Comparison of ENCODE assay signal across 14 cellular contexts in the genomic region with DNA sequence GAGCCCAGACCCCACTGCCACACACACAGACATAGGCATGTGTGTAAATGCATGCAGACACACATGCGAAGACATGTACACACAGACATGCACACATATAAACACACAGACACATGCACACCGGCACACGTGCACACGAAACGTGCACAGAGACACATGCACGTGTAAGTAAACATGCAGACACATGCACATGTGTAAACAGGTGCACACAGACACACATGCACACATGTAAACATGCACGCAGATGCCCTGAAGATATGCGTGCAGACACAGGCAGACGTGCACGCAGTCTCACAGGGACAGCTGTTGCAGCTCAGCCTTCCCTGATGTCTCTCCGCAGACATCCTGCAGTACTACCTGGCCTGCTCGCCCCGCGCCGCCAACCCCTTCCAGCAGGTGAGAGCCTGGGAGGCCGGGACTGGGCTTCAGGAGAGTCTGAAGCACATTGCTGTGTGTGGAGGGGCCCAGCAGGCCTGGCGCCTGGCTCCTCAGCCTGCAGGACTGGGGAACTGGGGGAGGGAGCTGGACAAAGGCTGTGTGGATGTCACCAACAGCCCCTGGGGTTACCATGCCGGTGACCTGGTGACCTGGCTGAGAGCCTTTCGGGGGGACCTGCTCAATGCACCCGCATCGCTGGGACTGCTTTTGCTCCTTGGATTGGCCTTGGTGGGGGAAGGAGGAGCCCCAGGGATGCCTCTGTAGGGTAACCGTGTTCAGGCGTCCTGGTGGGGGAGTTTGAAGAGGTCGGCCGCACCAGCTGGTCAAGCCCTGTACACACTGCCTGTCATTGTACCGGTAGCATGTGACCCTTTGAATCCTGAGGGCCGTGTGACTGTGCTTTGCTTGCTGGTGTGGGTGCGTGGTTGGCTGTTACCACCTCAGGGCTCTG. TPM values are rescaled to one million over a fixed set of nuclear protein-coding genes. Genes with fewer than 3 reads are reported as not detected.
DNase-seq lines count a peak whose midpoint lies in the region; ATAC-seq, FAIRE-seq and TF ChIP-seq lines count a peak whose summit lies in the region.
"Had no signal": no experiment of that assay in that cellular context is flagged by ENCODE, and none has a peak within 500 bp of the region (broad histone marks: within the 10 kb centered on the region; RNA-seq: fewer than 3 reads in every experiment).

No MANE protein-coding gene starts in this region.

- no peak for DNase-seq in HTR-8/SVneo (ENCODE audit: insufficient read length, low spot score)
- no peak for DNase-seq in WTC11 (ENCODE audit: low spot score)
- peak; percentile 86 for DNase-seq in foreskin melanocyte
- no peak for DNase-seq in urothelium cell line (ENCODE audit: low spot score)
- no peak for DNase-seq in natural killer cell treated with Interleukin-12 subunit alpha and Interleukin-12 subunit beta and Interleukin-15 and Interleukin-18, amount 100 ng/mL, for 72 hours (ENCODE audit: low spot score)
- DNase-seq in NCI-H2029 (lab: John Stamatoyannopoulos, UW) = no peak
- no peak for DNase-seq in UCSD-AML1 (lab: John Stamatoyannopoulos, UW; ENCODE audit: unreplicated experiment)
- DNase-seq: DMS 273 treated with DMSO at 0.1 percent for 48 hours, NCI-H1105, NCI-H187 treated with DMSO at 0.1 percent for 48 hours, NCI-H2171, Right ventricle myocardium superior had no signal

- POLR2A ChIA-PET in WTC11 (lab: Charles Lee) = no interaction called here

- peaks cover 31% of the 10 kb centered on the region for H3K36me3 Mint-ChIP-seq in WTC11
- H3K36me3 Mint-ChIP-seq in natural killer cell treated with Interleukin-12 subunit alpha and Interleukin-12 subunit beta and Interleukin-15 and Interleukin-18, amount 100 ng/mL, for 72 hours = peaks cover 2% of the 10 kb centered on the region

- peak overlapping the region; percentile 11; the same call in 1 of the 2 replicates for H3K27ac Mint-ChIP-seq in WTC11
- H3K27ac Mint-ChIP-seq in natural killer cell treated with Interleukin-12 subunit alpha and Interleukin-12 subunit beta and Interleukin-15 and Interleukin-18, amount 100 ng/mL, for 72 hours = no peak overlapping the region

- no peak for TF ChIP-seq CTCF in WTC11 (IDR thresholded peaks at IDR 0.05)

- CTCF ChIA-PET in WTC11 (lab: Charles Lee) = interaction anchor here (0.6 to 2.2 kb wide), 16 partner anchors 10 to 221 kb away, joined by 3 to 16 read pairs (median 4); partner anchors contain the start of gene BRAT1

- no peaks in the 10 kb centered on the region for H3K9me3 Mint-ChIP-seq in WTC11
- no peaks in the 10 kb centered on the region for H3K9me3 Mint-ChIP-seq in natural killer cell treated with Interleukin-12 subunit alpha and Interleukin-12 subunit beta and Interleukin-15 and Interleukin-18, amount 100 ng/mL, for 72 hours

- peak; percentile 16; the same call in 1 of the 2 replicates for ATAC-seq in WTC11
- no peak for ATAC-seq in natural killer cell treated with Interleukin-12 subunit alpha and Interleukin-12 subunit beta and Interleukin-15 and Interleukin-18, amount 100 ng/mL, for 72 hours

- H3K27me3 Mint-ChIP-seq in WTC11 (ENCODE audit: low read depth) = no peaks in the 10 kb centered on the region
- no peaks in the 10 kb centered on the region for H3K27me3 Mint-ChIP-seq in natural killer cell treated with Interleukin-12 subunit alpha and Interleukin-12 subunit beta and Interleukin-15 and Interleukin-18, amount 100 ng/mL, for 72 hours

- no peaks in the 10 kb centered on the region for H3K4me1 Mint-ChIP-seq in WTC11
- peaks cover 2 to 3% of the 10 kb centered on the region in 2 donors for H3K4me1 Mint-ChIP-seq in natural killer cell treated with Interleukin-12 subunit alpha and Interleukin-12 subunit beta and Interleukin-15 and Interleukin-18, amount 100 ng/mL, for 72 hours (ENCODE audit: low read depth in 2 of 2)

- FAIRE-seq in HTR-8/SVneo (lab: Jason Lieb, UNC) = peak; percentile 96
- FAIRE-seq in urothelium cell line (lab: Jason Lieb, UNC) = peak; percentile 99

- H3K4me3 Mint-ChIP-seq in WTC11 = no peak overlapping the region
- H3K4me3 Mint-ChIP-seq in natural killer cell treated with Interleukin-12 subunit alpha and Interleukin-12 subunit beta and Interleukin-15 and Interleukin-18, amount 100 ng/mL, for 72 hours = no peak overlapping the region

TF ChIP-seq in WTC11, 78 proteins besides CTCF, POLR2A, EP300 and RAD21:
- no peak for TF ChIP-seq OVOL2 (CRISPR knock-in tag; IDR thresholded peaks at IDR 0.05; ENCODE audit: borderline replicate concordance)
- no peak for TF ChIP-seq KAT7 (CRISPR knock-in tag; IDR thresholded peaks at IDR 0.05; ENCODE audit: borderline replicate concordance)
- no peak for TF ChIP-seq NFYB (CRISPR knock-in tag; conservative IDR thresholded peaks at IDR 0.05; ENCODE audit: low read depth)
- TF ChIP-seq SMAD4 (CRISPR knock-in tag; IDR thresholded peaks at IDR 0.05) = no peak
- TF ChIP-seq SMAD3 (CRISPR knock-in tag; IDR thresholded peaks at IDR 0.05; ENCODE audit: borderline replicate concordance) = no peak

RNA-seq across cellular contexts. Expression of gene TTYH3, which starts 20.3 kb away (rescaled TPM):
- total RNA-seq in WTC11 (2021) = 178 to 190 TPM (median 181 TPM) in 3 replicates
- total RNA-seq in natural killer cell treated with Interleukin-12 subunit alpha and Interleukin-12 subunit beta and Interleukin-15 and Interleukin-18, amount 100 ng/mL, for 72 hours = 10 to 100 TPM; 23.7 to 24.8 TPM

RNA-seq across cellular contexts. Expression of gene AMZ1, which starts 35.9 kb away (rescaled TPM):
- 0.85 to 1.4 TPM (median 1.4 TPM) in 3 replicates for total RNA-seq in WTC11 (2021)
- not detected for total RNA-seq in natural killer cell treated with Interleukin-12 subunit alpha and Interleukin-12 subunit beta and Interleukin-15 and Interleukin-18, amount 100 ng/mL, for 72 hours
- total RNA-seq: MCF 10A, NCI-H460 had no signal
